In genomic region chr17:82601447-82602000, GRCh38 we compare ENCODE assay signal across 4 cellular contexts.
TF ChIP-seq lines count a peak whose summit lies in the region.

No MANE protein-coding gene starts in this region.

TF ChIP-seq in SK-N-SH, 30 proteins besides CTCF, POLR2A, EP300 and RAD21 (continues in another document):
- no peak for TF ChIP-seq TEAD4 (IDR thresholded peaks at IDR 0.05; ENCODE audit: borderline replicate concordance, insufficient read depth)
- TF ChIP-seq ELF1 (IDR thresholded peaks at IDR 0.05) = no peak
- no peak for TF ChIP-seq MEF2A (IDR thresholded peaks at IDR 0.05; ENCODE audit: borderline replicate concordance, low read depth)
- no peak for TF ChIP-seq SMC3 (IDR thresholded peaks at IDR 0.05; ENCODE audit: low read depth, low read length)
- no peak for TF ChIP-seq SIN3A (IDR thresholded peaks at IDR 0.05; ENCODE audit: borderline replicate concordance, low read depth, low read length)
- no peak for TF ChIP-seq EZH2phosphoT487 (IDR thresholded peaks at IDR 0.05; ENCODE audit: borderline replicate concordance, low read depth)
- no peak for TF ChIP-seq ZBTB33 (IDR thresholded peaks at IDR 0.05; ENCODE audit: borderline replicate concordance, low read depth)
- no peak for TF ChIP-seq NFIC (IDR thresholded peaks at IDR 0.05; ENCODE audit: borderline replicate concordance)
- TF ChIP-seq IRF3 (IDR thresholded peaks at IDR 0.05; ENCODE audit: low read depth, low read length) = no peak
- TF ChIP-seq, protein P1, sequence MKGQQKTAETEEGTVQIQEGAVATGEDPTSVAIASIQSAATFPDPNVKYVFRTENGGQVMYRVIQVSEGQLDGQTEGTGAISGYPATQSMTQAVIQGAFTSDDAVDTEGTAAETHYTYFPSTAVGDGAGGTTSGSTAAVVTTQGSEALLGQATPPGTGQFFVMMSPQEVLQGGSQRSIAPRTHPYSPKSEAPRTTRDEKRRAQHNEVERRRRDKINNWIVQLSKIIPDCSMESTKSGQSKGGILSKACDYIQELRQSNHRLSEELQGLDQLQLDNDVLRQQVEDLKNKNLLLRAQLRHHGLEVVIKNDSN (IDR thresholded peaks at IDR 0.05; ENCODE audit: borderline replicate concordance, low read depth) = no peak
- TF ChIP-seq MAX (IDR thresholded peaks at IDR 0.05; ENCODE audit: low read depth) = no peak
- no peak for TF ChIP-seq FOXM1 (IDR thresholded peaks at IDR 0.05; ENCODE audit: low read depth)

TF ChIP-seq in SK-N-SH treated with all-trans-retinoic acid at 6 μM for 48 hours, 23 proteins besides CTCF, POLR2A, EP300 and RAD21:
- TF ChIP-seq ZNF70 (CRISPR knock-in tag; IDR thresholded peaks at IDR 0.05) = no peak
- no peak for TF ChIP-seq CREB5 (CRISPR knock-in tag; IDR thresholded peaks at IDR 0.05; ENCODE audit: low read depth)
- TF ChIP-seq PPARA (CRISPR knock-in tag; IDR thresholded peaks at IDR 0.05; ENCODE audit: borderline replicate concordance) = no peak
- no peak for TF ChIP-seq GLIS3 (CRISPR knock-in tag; IDR thresholded peaks at IDR 0.05)
- no peak for TF ChIP-seq SNAI2 (CRISPR knock-in tag; IDR thresholded peaks at IDR 0.05)
- no peak for TF ChIP-seq POU6F1 (CRISPR knock-in tag; IDR thresholded peaks at IDR 0.05; ENCODE audit: borderline replicate concordance, low read depth)
- TF ChIP-seq TOX (CRISPR knock-in tag; IDR thresholded peaks at IDR 0.05; ENCODE audit: borderline replicate concordance) = no peak
- TF ChIP-seq, protein P2, sequence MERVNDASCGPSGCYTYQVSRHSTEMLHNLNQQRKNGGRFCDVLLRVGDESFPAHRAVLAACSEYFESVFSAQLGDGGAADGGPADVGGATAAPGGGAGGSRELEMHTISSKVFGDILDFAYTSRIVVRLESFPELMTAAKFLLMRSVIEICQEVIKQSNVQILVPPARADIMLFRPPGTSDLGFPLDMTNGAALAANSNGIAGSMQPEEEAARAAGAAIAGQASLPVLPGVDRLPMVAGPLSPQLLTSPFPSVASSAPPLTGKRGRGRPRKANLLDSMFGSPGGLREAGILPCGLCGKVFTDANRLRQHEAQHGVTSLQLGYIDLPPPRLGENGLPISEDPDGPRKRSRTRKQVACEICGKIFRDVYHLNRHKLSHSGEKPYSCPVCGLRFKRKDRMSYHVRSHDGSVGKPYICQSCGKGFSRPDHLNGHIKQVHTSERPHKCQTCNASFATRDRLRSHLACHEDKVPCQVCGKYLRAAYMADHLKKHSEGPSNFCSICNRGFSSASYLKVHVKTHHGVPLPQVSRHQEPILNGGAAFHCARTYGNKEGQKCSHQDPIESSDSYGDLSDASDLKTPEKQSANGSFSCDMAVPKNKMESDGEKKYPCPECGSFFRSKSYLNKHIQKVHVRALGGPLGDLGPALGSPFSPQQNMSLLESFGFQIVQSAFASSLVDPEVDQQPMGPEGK (CRISPR knock-in tag; IDR thresholded peaks at IDR 0.05; ENCODE audit: borderline replicate concordance) = no peak
- no peak for TF ChIP-seq ESRRG (CRISPR knock-in tag; IDR thresholded peaks at IDR 0.05)
- no peak for TF ChIP-seq ZFP3 (CRISPR knock-in tag; IDR thresholded peaks at IDR 0.05)

TF ChIP-seq in HCT116, 20 proteins besides CTCF, POLR2A, EP300 and RAD21:
- TF ChIP-seq JUND (IDR thresholded peaks at IDR 0.05) = no peak
- TF ChIP-seq SRF (IDR thresholded peaks at IDR 0.05; ENCODE audit: low read depth) = no peak
- TF ChIP-seq MAX (IDR thresholded peaks at IDR 0.05) = no peak
- no peak for TF ChIP-seq SIN3A (IDR thresholded peaks at IDR 0.05; ENCODE audit: low read depth)

TF ChIP-seq in GM12878, 131 proteins besides CTCF, POLR2A, EP300 and RAD21:
- TF ChIP-seq HSF1 (IDR thresholded peaks at IDR 0.05; ENCODE audit: low read depth, low read length) = no peak
